ENCODE assay signal across 8 cellular contexts in genomic region chr1:31413405-31414005, GRCh38. TPM values are rescaled to one million over a fixed set of nuclear protein-coding genes. Genes with fewer than 3 reads are reported as not detected.
DNase-seq lines count a peak whose midpoint lies in the region; ATAC-seq and TF ChIP-seq lines count a peak whose summit lies in the region.

No MANE protein-coding gene starts in this region.

- no peaks in the 10 kb centered on the region for H3K9me3 ChIP-seq in gastroesophageal sphincter
- H3K9me3 ChIP-seq in neutrophil, result no peaks in the 10 kb centered on the region

- ATAC-seq in gastroesophageal sphincter, result peak; percentile 69
- no peak for ATAC-seq in GM21526 (IDR thresholded peaks at IDR 0.05; ENCODE audit: low FRiP score, unreplicated experiment)

- H3K4me1 ChIP-seq in gastroesophageal sphincter (peaks cover 0 to 19% (median 10%) of the 10 kb centered on the region in 3 donors), neutrophil (ENCODE audit: control insufficient read depth in 1 of 2, insufficient read depth in 1 of 2, low read depth in 1 of 2, low read length in 1 of 2) (peaks cover 9 to 14% of the 10 kb centered on the region in 2 experiments)

- peaks cover 17% of the 10 kb centered on the region for H3K27me3 ChIP-seq in gastroesophageal sphincter
- peaks cover 80% of the 10 kb centered on the region for H3K27me3 ChIP-seq in neutrophil

- WGBS in gastroesophageal sphincter (ENCODE audit: low coverage in 1 of 2), 2 donors, result no CpG with 5 or more reads among the region's 56 CpGs

- TF ChIP-seq POLR2A in gastroesophageal sphincter (IDR thresholded peaks at IDR 0.05), result no peak

- TF ChIP-seq CTCF in gastroesophageal sphincter (IDR thresholded peaks at IDR 0.05), result no peak
- no peak for TF ChIP-seq CTCF in neutrophil (IDR thresholded peaks at IDR 0.05)

- H3K27ac ChIP-seq in gastroesophageal sphincter, result peak overlapping the region in 2 of 4 donors; percentile 51 to 59
- no peak overlapping the region for H3K27ac ChIP-seq in neutrophil

- H3K36me3 ChIP-seq in gastroesophageal sphincter, result no peaks in the 10 kb centered on the region
- no peaks in the 10 kb centered on the region for H3K36me3 ChIP-seq in neutrophil

- no peak for TF ChIP-seq EP300 in gastroesophageal sphincter (IDR thresholded peaks at IDR 0.05)

- H3K4me3 ChIP-seq in gastroesophageal sphincter, result peak overlapping the region; percentile 50 to 77
- peak overlapping the region; percentile 60 to 67 for H3K4me3 ChIP-seq in neutrophil (ENCODE audit: low read depth in 1 of 2, low read length in 1 of 2)

- DNase-seq in activated gamma-delta T cell treated with Interleukin-2 at 50 U/mL for 16 hours (peak; percentile 14), activated gamma-delta T cell (lab: John Stamatoyannopoulos, UW) (no peak), MV-4-11 (lab: John Stamatoyannopoulos, UW) (peak; percentile 15), KG1 (lab: John Stamatoyannopoulos, UW) (no peak)
- peak; percentile 63 for DNase-seq in activated CD8-positive, alpha-beta memory T cell treated with anti-CD3 and anti-CD28 coated beads, Interleukin-2, amount 50 U/mL, for 48 hours

RNA-seq across cellular contexts. Expression of gene SERINC2, which starts 0.5 kb away (rescaled TPM):
- total RNA-seq in gastroesophageal sphincter, result 1 to 10 TPM; 2.5 to 8.7 (median 4.1) TPM

RNA-seq across cellular contexts. Expression of gene FABP3, which starts 40.6 kb away (rescaled TPM):
- 10 to 100 TPM; 25.8 to 39.4 (median 32.9) TPM for total RNA-seq in gastroesophageal sphincter

Comparison
In these comparisons a context has a peak if more than half of its experiments do, and no peak if none do; other contexts are left out.
1. DNase-seq: peak in activated gamma-delta T cell treated with Interleukin-2 at 50 U/mL for 16 hours (single experiment), MV-4-11 (single experiment) and activated CD8-positive, alpha-beta memory T cell treated with anti-CD3 and anti-CD28 coated beads, Interleukin-2, amount 50 U/mL, for 48 hours (single experiment); none in activated gamma-delta T cell (single experiment) and KG1 (single experiment).